ENCODE assay signal across 8 cellular contexts in the genomic region with DNA sequence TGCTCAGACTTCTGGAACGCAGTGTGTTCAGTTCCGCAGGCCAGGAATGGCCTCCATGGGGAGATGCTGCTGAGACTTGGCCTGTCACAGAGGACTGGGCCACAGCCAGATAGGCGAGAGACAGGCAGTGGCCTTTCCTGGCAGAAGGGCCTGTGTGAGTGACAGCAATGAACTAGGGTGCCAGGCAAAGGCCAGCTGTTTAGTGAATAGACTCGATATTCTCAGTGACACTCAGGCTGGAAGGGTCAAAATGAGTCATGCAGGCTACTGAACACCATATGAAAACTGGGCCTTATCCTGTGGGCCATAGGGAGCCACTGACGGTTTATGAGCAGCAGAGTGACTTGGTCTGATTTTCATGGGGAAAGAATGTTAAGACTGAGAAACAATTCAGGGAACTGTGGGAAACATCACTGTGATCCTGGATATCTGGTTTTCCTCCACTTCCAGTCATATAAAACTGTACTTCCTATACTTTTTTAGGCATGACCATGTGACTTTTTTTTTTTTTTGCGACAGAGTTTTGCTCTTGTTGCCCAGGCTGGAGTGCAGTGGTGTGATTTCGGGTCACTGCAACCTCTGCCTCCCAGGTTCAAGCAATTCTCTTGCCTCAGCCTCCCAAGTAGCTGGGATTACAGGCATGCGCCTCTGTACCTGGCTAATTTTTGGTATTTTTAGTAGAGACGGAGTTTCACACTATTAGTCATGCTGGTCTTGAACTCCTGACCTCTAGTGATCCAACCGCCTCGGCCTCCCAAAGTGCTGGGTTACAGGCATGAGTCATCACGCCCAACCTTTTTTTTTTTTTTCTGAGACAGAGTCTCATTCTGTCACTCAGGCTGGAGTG. TPM values are rescaled to one million over a fixed set of nuclear protein-coding genes. Genes with fewer than 3 reads are reported as not detected.
DNase-seq lines count a peak whose midpoint lies in the region; ATAC-seq and TF ChIP-seq lines count a peak whose summit lies in the region.

No MANE protein-coding gene starts in this region.

- no peaks in the 10 kb centered on the region for H3K27me3 Mint-ChIP-seq in neural progenitor cell (ENCODE audit: insufficient read depth, low read depth)

- TF ChIP-seq CTCF in GM06990 (IDR thresholded peaks at IDR 0.05; ENCODE audit: insufficient read depth, low read length, poor library complexity, severe bottlenecking) (no peak), neural progenitor cell (IDR thresholded peaks at IDR 0.05) (no peak)

- H3K36me3 Mint-ChIP-seq in neural progenitor cell = no peaks in the 10 kb centered on the region

- H3K36me3 ChIP-seq in GM06990 (ENCODE audit: control insufficient read depth, insufficient read depth, low read length) = no peaks in the 10 kb centered on the region
- no peaks in the 10 kb centered on the region for H3K36me3 ChIP-seq in neural progenitor cell

- H3K4me1 ChIP-seq in neural progenitor cell = peaks cover 4% of the 10 kb centered on the region

- no peak overlapping the region for H3K4me2 ChIP-seq in neural progenitor cell

- H3K27me3 ChIP-seq in GM06990 (replicated peaks; ENCODE audit: control insufficient read depth, insufficient read depth, low read length) (no peaks in the 10 kb centered on the region), neural progenitor cell (no peaks in the 10 kb centered on the region)

- peaks cover 10% of the 10 kb centered on the region for H3K4me1 Mint-ChIP-seq in neural progenitor cell

- no peak overlapping the region for H3K9ac ChIP-seq in neural progenitor cell

- H3K4me3 Mint-ChIP-seq in neural progenitor cell = no peak overlapping the region

- peak; percentile 76 for DNase-seq in GM06990 (ENCODE audit: extremely low read depth, insufficient read length)
- DNase-seq in HT-29 (ENCODE audit: low spot score) = peak; percentile 66
- DNase-seq in activated CD4-positive, alpha-beta T cell treated with anti-CD3 and anti-CD28 coated beads for 4 hours = peak; percentile 29 to 36
- DNase-seq in nucleus accumbens (lab: John Stamatoyannopoulos, UW) = peak in 44 of 56 donors; percentile 13 to 86 (median 48)
- no peak for DNase-seq in neural progenitor cell (ENCODE audit: low spot score)
- DNase-seq in NCI-H146 treated with DMSO at 0.1 percent for 48 hours (lab: John Stamatoyannopoulos, UW; ENCODE audit: unreplicated experiment) = no peak

- H3F3A ChIP-seq in neural progenitor cell (ENCODE audit: low read depth) = no peaks in the 10 kb centered on the region

- H3K27ac Mint-ChIP-seq in neural progenitor cell = no peak overlapping the region

- H4K20me1 ChIP-seq in neural progenitor cell (ENCODE audit: low read depth) = no peaks in the 10 kb centered on the region

- H3K9me3 ChIP-seq in neural progenitor cell (ENCODE audit: low read depth) = no peaks in the 10 kb centered on the region

- no peaks in the 10 kb centered on the region for H3K9me3 Mint-ChIP-seq in neural progenitor cell

- no peak overlapping the region for H3K27ac ChIP-seq in neural progenitor cell

- H3K4me3 ChIP-seq in GM06990 (replicated peaks; ENCODE audit: low read depth, low read length) = no peak overlapping the region
- H3K4me3 ChIP-seq in neural progenitor cell = no peak overlapping the region

- H2AFZ ChIP-seq in neural progenitor cell (replicated peaks) = no peak overlapping the region

- peak; percentile 53 for ATAC-seq in GM21526 (IDR thresholded peaks at IDR 0.05; ENCODE audit: low FRiP score, unreplicated experiment)
- peak; percentile 64 for ATAC-seq in esophagus mucosa

- H3K79me2 ChIP-seq in neural progenitor cell (ENCODE audit: low read depth) = no peaks in the 10 kb centered on the region

RNA-seq across cellular contexts. Expression of a gene that starts 5.2 kb away (rescaled TPM):
- 21.6 and 32.1 TPM in 2 replicates for total RNA-seq in HT-29 (2014; rRNA removed; shearing (Covaris generic))
- 21.5 TPM for total RNA-seq in esophagus mucosa
- 21.6 and 22.8 TPM in 2 replicates for total RNA-seq in neural progenitor cell (ENCODE audit: low replicate concordance)

RNA-seq across cellular contexts. Expression of a gene that starts 43.7 kb away (rescaled TPM):
- total RNA-seq in HT-29 (2014; rRNA removed; shearing (Covaris generic)) = 0.42 TPM in 1 of 2 replicates, not detected in the other
- total RNA-seq in esophagus mucosa = not detected
- total RNA-seq in neural progenitor cell (ENCODE audit: low replicate concordance) = 0.07 and 0.50 TPM in 2 replicates

Comparison
In these comparisons a context has a peak if more than half of its experiments do, and no peak if none do; other contexts are left out.
1. DNase-seq: peak in GM06990 (single experiment), HT-29 (single experiment), activated CD4-positive, alpha-beta T cell treated with anti-CD3 and anti-CD28 coated beads for 4 hours (2 of 2) and nucleus accumbens (44 of 56); none in neural progenitor cell (single experiment) and NCI-H146 treated with DMSO at 0.1 percent for 48 hours (single experiment).